18 cellular contexts compared by ENCODE assay signal in the genomic region with DNA sequence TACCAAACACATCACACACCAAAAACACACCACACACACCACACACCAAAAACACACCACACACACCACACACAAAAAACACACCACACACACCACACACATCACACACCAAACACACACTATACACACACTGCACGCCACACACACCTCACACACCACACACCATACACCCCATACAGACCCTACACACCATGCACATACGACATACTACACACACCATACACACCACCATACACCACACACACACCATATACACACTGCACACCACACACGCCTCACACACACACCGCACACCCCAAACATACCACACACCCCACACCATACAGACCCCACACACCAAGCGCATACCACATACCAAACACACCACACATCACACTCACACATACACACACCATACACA.
DNase-seq lines count a peak whose midpoint lies in the region; ATAC-seq, FAIRE-seq and TF ChIP-seq lines count a peak whose summit lies in the region.
"Had no signal": no experiment of that assay in that cellular context is flagged by ENCODE, and none has a peak within 500 bp of the region (broad histone marks: within the 10 kb centered on the region; RNA-seq: fewer than 3 reads in every experiment).

No MANE protein-coding gene starts in this region.

- no peaks in the 10 kb centered on the region for H3K36me3 Mint-ChIP-seq in natural killer cell treated with Interleukin-12 subunit alpha and Interleukin-12 subunit beta and Interleukin-15 and Interleukin-18, amount 100 ng/mL, for 72 hours
- H3K36me3 Mint-ChIP-seq: CD14-positive monocyte; CD4-positive, alpha-beta memory T cell had no signal

- TF ChIP-seq POLR2A in heart left ventricle (IDR thresholded peaks at IDR 0.05) (no peak), gastrocnemius medialis (IDR thresholded peaks at IDR 0.05) (no peak)

- H3K9me3 Mint-ChIP-seq in stimulated activated naive CD8-positive, alpha-beta T cell treated with anti-CD3 and anti-CD28 coated beads, Interleukin-15, amount 100 ng/mL, for 72 hours, result no peaks in the 10 kb centered on the region
- no peaks in the 10 kb centered on the region for H3K9me3 Mint-ChIP-seq in natural killer cell treated with Interleukin-12 subunit alpha and Interleukin-12 subunit beta and Interleukin-15 and Interleukin-18, amount 100 ng/mL, for 72 hours

- H3K27me3 ChIP-seq in bronchial epithelial cell (ENCODE audit: control insufficient read depth, insufficient read depth, low read length) (no peaks in the 10 kb centered on the region), upper lobe of right lung (peaks cover 10% of the 10 kb centered on the region), heart left ventricle (peaks cover 0 to 14% (median 0%) of the 10 kb centered on the region in 9 donors), gastrocnemius medialis (peaks cover 0 to 16% (median 9%) of the 10 kb centered on the region in 3 donors)
- H3K27me3 ChIP-seq: BLaER1 had no signal

- WGBS in heart left ventricle, 4 donors, result 93 to 96% (median 94%) methylated on average over 5 of the region's 5 CpGs

- H3K4me3 Mint-ChIP-seq in stimulated activated naive CD8-positive, alpha-beta T cell treated with anti-CD3 and anti-CD28 coated beads, Interleukin-15, amount 100 ng/mL, for 72 hours, result no peak overlapping the region
- H3K4me3 Mint-ChIP-seq in natural killer cell treated with Interleukin-12 subunit alpha and Interleukin-12 subunit beta and Interleukin-15 and Interleukin-18, amount 100 ng/mL, for 72 hours, result no peak overlapping the region
- H3K4me3 Mint-ChIP-seq: CD14-positive monocyte; CD4-positive, alpha-beta memory T cell had no signal

- no peak for TF ChIP-seq CTCF in bronchial epithelial cell (IDR thresholded peaks at IDR 0.05; ENCODE audit: insufficient read depth, low read length, severe bottlenecking)
- no peak for TF ChIP-seq CTCF in upper lobe of right lung (IDR thresholded peaks at IDR 0.05)
- no peak for TF ChIP-seq CTCF in heart left ventricle (IDR thresholded peaks at IDR 0.05)
- TF ChIP-seq CTCF in gastrocnemius medialis (IDR thresholded peaks at IDR 0.05 in 4 of 5, conservative IDR thresholded peaks at IDR 0.05 in 1 of 5), result no peak

- DNase-seq in stimulated activated naive CD8-positive, alpha-beta T cell treated with anti-CD3 and anti-CD28 coated beads, Interleukin-15, amount 100 ng/mL, for 72 hours, result no peak
- DNase-seq in stimulated activated naive CD8-positive, alpha-beta T cell treated with anti-CD3 and anti-CD28 coated beads, Interleukin-15, Interleukin-2, amounts not matched to agents 100 U/mL and 50 U/mL, for 24 hours, result no peak
- DNase-seq in bronchial epithelial cell (ENCODE audit: low read depth), result no peak
- no peak for DNase-seq in natural killer cell treated with Interleukin-12 subunit alpha and Interleukin-12 subunit beta and Interleukin-15 and Interleukin-18, amount 100 ng/mL, for 72 hours (ENCODE audit: low spot score)
- no peak for DNase-seq in upper lobe of right lung
- no peak for DNase-seq in heart left ventricle
- DNase-seq in mesenteric fat pad (ENCODE audit: low spot score), result no peak
- no peak for DNase-seq in gastrocnemius medialis
- DNase-seq: 8988T; Calu3; CD4-positive, alpha-beta memory T cell; DMS79 treated with DMSO at 0.1 percent for 48 hours; GF-D8; GOT3 had no signal

- in situ Hi-C loops in gastrocnemius medialis (cut with MboI; ENCODE audit: low sequenced_read_pairs in 4 of 4), result no loop called here

- H3K4me1 ChIP-seq in upper lobe of right lung, result no peaks in the 10 kb centered on the region
- H3K4me1 ChIP-seq in heart left ventricle, result peaks cover 0 to 2% (median 0%) of the 10 kb centered on the region in 12 donors
- H3K4me1 ChIP-seq in gastrocnemius medialis, result no peaks in the 10 kb centered on the region
- H3K4me1 ChIP-seq: BLaER1, HAP-1 had no signal

- peak; percentile 42 for ATAC-seq in stimulated activated naive CD8-positive, alpha-beta T cell treated with anti-CD3 and anti-CD28 coated beads, Interleukin-15, amount 100 ng/mL, for 72 hours
- no peak for ATAC-seq in stimulated activated naive CD8-positive, alpha-beta T cell treated with anti-CD3 and anti-CD28 coated beads, Interleukin-15, Interleukin-2, amounts not matched to agents 100 U/mL and 50 U/mL, for 24 hours
- peak; percentile 15 to 52 for ATAC-seq in natural killer cell treated with Interleukin-12 subunit alpha and Interleukin-12 subunit beta and Interleukin-15 and Interleukin-18, amount 100 ng/mL, for 72 hours
- ATAC-seq in upper lobe of right lung (peak; percentile 24), heart left ventricle (no peak), gastrocnemius medialis (no peak)

- H3K27me3 Mint-ChIP-seq in stimulated activated naive CD8-positive, alpha-beta T cell treated with anti-CD3 and anti-CD28 coated beads, Interleukin-15, amount 100 ng/mL, for 72 hours, result peaks cover 3% of the 10 kb centered on the region
- peaks cover 0 to 14% of the 10 kb centered on the region in 2 donors for H3K27me3 Mint-ChIP-seq in natural killer cell treated with Interleukin-12 subunit alpha and Interleukin-12 subunit beta and Interleukin-15 and Interleukin-18, amount 100 ng/mL, for 72 hours

- no peak overlapping the region for H3K27ac Mint-ChIP-seq in stimulated activated naive CD8-positive, alpha-beta T cell treated with anti-CD3 and anti-CD28 coated beads, Interleukin-15, amount 100 ng/mL, for 72 hours
- no peak overlapping the region for H3K27ac Mint-ChIP-seq in natural killer cell treated with Interleukin-12 subunit alpha and Interleukin-12 subunit beta and Interleukin-15 and Interleukin-18, amount 100 ng/mL, for 72 hours
- H3K27ac Mint-ChIP-seq: CD14-positive monocyte; CD4-positive, alpha-beta memory T cell had no signal

- H3K27ac ChIP-seq in upper lobe of right lung (no peak overlapping the region), heart left ventricle (no peak overlapping the region), gastrocnemius medialis (no peak overlapping the region)
- H3K27ac ChIP-seq: BLaER1, HL-60 had no signal

- intact Hi-C loops in upper lobe of right lung (cut with DNase I) (no loop called here), heart left ventricle (cut with DNase I) (no loop called here), gastrocnemius medialis (cut with DNase I; ENCODE audit: low total_unique reads) (no loop called here)

- peak; percentile 99 for FAIRE-seq in bronchial epithelial cell (lab: Jason Lieb, UNC)

- H3K9me3 ChIP-seq in upper lobe of right lung (no peaks in the 10 kb centered on the region), heart left ventricle (no peaks in the 10 kb centered on the region), gastrocnemius medialis (no peaks in the 10 kb centered on the region)
- H3K9me3 ChIP-seq: BLaER1, HAP-1 had no signal

- H3K4me3 ChIP-seq in bronchial epithelial cell (ENCODE audit: low read depth, low read length) (no peak overlapping the region), upper lobe of right lung (no peak overlapping the region), heart left ventricle (no peak overlapping the region), gastrocnemius medialis (no peak overlapping the region)
- H3K4me3 ChIP-seq: BLaER1, HAP-1 had no signal

- H3K4me1 Mint-ChIP-seq in stimulated activated naive CD8-positive, alpha-beta T cell treated with anti-CD3 and anti-CD28 coated beads, Interleukin-15, amount 100 ng/mL, for 72 hours, result no peaks in the 10 kb centered on the region
- no peaks in the 10 kb centered on the region for H3K4me1 Mint-ChIP-seq in natural killer cell treated with Interleukin-12 subunit alpha and Interleukin-12 subunit beta and Interleukin-15 and Interleukin-18, amount 100 ng/mL, for 72 hours (ENCODE audit: low read depth in 2 of 2)
- H3K4me1 Mint-ChIP-seq: CD14-positive monocyte had no signal

- H3K36me3 ChIP-seq in bronchial epithelial cell (ENCODE audit: control insufficient read depth, insufficient read depth, low read length) (no peaks in the 10 kb centered on the region), upper lobe of right lung (no peaks in the 10 kb centered on the region), heart left ventricle (no peaks in the 10 kb centered on the region), gastrocnemius medialis (no peaks in the 10 kb centered on the region)
- H3K36me3 ChIP-seq: BLaER1, HAP-1 had no signal

Comparison
In these comparisons a context has a peak if more than half of its experiments do, and no peak if none do; other contexts are left out.
1. ATAC-seq: peak in stimulated activated naive CD8-positive, alpha-beta T cell treated with anti-CD3 and anti-CD28 coated beads, Interleukin-15, amount 100 ng/mL, for 72 hours (single experiment), natural killer cell treated with Interleukin-12 subunit alpha and Interleukin-12 subunit beta and Interleukin-15 and Interleukin-18, amount 100 ng/mL, for 72 hours (2 of 2) and upper lobe of right lung (single experiment); none in stimulated activated naive CD8-positive, alpha-beta T cell treated with anti-CD3 and anti-CD28 coated beads, Interleukin-15, Interleukin-2, amounts not matched to agents 100 U/mL and 50 U/mL, for 24 hours (single experiment), heart left ventricle (0 of 4) and gastrocnemius medialis (0 of 2).